8 cellular contexts compared by ENCODE assay signal in genomic region chr19:44653977-44654784, GRCh38. TPM values are rescaled to one million over a fixed set of nuclear protein-coding genes. Genes with fewer than 3 reads are reported as not detected.
DNase-seq lines count a peak whose midpoint lies in the region; ATAC-seq and TF ChIP-seq lines count a peak whose summit lies in the region.

No MANE protein-coding gene starts in this region.

- WGBS in lung, 2 donors, result 42 to 46% methylated on average over 16 of the region's 16 CpGs

- H3K4me3 ChIP-seq in BJ (ENCODE audit: low read depth, low read length) (no peak overlapping the region), choroid plexus epithelial cell (ENCODE audit: low read depth, low read length) (no peak overlapping the region), lung (no peak overlapping the region)

- CTCF ChIA-PET in BJ (lab: Yijun Ruan, JAX), result interaction anchor here (0.6 to 4.1 kb wide), 15 partner anchors 9 to 154 kb away, joined by 3 to 31 read pairs (median 4); partner anchors contain the start of gene ZNF180

- ATAC-seq in GM19397 (IDR thresholded peaks at IDR 0.05; ENCODE audit: unreplicated experiment), result peak; percentile 79
- ATAC-seq in activated CD4-positive, CD25-positive, alpha-beta regulatory T cell treated with anti-CD3 and anti-CD28 coated beads, Interleukin-2, amount 50 U/mL, for 24 hours, result peak; percentile 83 to 88
- ATAC-seq in lung (ENCODE audit: insufficient read depth, low FRiP score), result peak; percentile 74

- POLR2A ChIA-PET in BJ (lab: Charles Lee), result no interaction called here

- H3K27me3 ChIP-seq in BJ (ENCODE audit: control insufficient read depth, insufficient read depth, low read length) (no peaks in the 10 kb centered on the region), lung (ENCODE audit: control insufficient read depth, insufficient read depth) (no peaks in the 10 kb centered on the region)

- no peaks in the 10 kb centered on the region for H3K36me3 Mint-ChIP-seq in IgD-negative memory B cell

- TF ChIP-seq CTCF in BJ (IDR thresholded peaks at IDR 0.05; ENCODE audit: insufficient read depth, low read depth, low read length) (peak; percentile 50), choroid plexus epithelial cell (conservative IDR thresholded peaks at IDR 0.05; ENCODE audit: low read depth, low read length) (peak; percentile 63), lung (IDR thresholded peaks at IDR 0.05; ENCODE audit: control extremely low read depth, extremely low read depth) (peak; percentile 70)

- H3K27ac Mint-ChIP-seq in IgD-negative memory B cell, result peak overlapping the region in 2 of 3 donors; percentile 25 to 62

- peak overlapping the region in 2 of 4 donors; percentile 57 to 61 for H3K4me3 Mint-ChIP-seq in IgD-negative memory B cell

- H3K36me3 ChIP-seq in BJ (ENCODE audit: control insufficient read depth, insufficient read depth, low read length), result peaks cover 42% of the 10 kb centered on the region
- H3K36me3 ChIP-seq in lung (ENCODE audit: control insufficient read depth in 2 of 2, insufficient read depth in 2 of 2, low read length in 2 of 2), result peaks cover 41 to 55% of the 10 kb centered on the region in 2 donors

- H3K9me3 ChIP-seq in lung (ENCODE audit: control insufficient read depth in 2 of 2, insufficient read depth in 1 of 2, low read length in 1 of 2), result no peaks in the 10 kb centered on the region

- H3K4me1 ChIP-seq in lung (ENCODE audit: control insufficient read depth in 2 of 2, insufficient read depth in 2 of 2, low read length in 2 of 2), result peaks cover 0 to 4% of the 10 kb centered on the region in 2 donors

- no peaks in the 10 kb centered on the region for H3K27me3 Mint-ChIP-seq in IgD-negative memory B cell

- DNase-seq in BJ (ENCODE audit: low read depth), result no peak
- DNase-seq in choroid plexus epithelial cell (ENCODE audit: low read depth), result peak; percentile 63
- DNase-seq in lung (ENCODE audit: low spot score), result peak; percentile 79
- DNase-seq in stimulated activated CD8-positive, alpha-beta memory T cell treated with anti-CD3 and anti-CD28 coated beads, Interleukin-4, amount 100 ng/mL, for 24 hours (ENCODE audit: low read depth), result peak; percentile 50
- no peak for DNase-seq in NCI-H446 (lab: John Stamatoyannopoulos, UW)

- H3K4me1 Mint-ChIP-seq in IgD-negative memory B cell, result peaks cover 7 to 12% (median 9%) of the 10 kb centered on the region in 3 donors

- H3K9me3 Mint-ChIP-seq in IgD-negative memory B cell, result no peaks in the 10 kb centered on the region

- H3K27ac ChIP-seq in lung (ENCODE audit: low read depth in 1 of 2, low read length in 1 of 2), result no peak overlapping the region

RNA-seq across cellular contexts. Expression of gene PVR, which starts 10.5 kb away (rescaled TPM):
- polyA plus RNA-seq in BJ (2011; rRNA removed) (84.4 and 129 TPM in 2 replicates), IgD-negative memory B cell (not detected), lung (10 to 100 TPM; 26.4 to 51.6 TPM)
- polyA minus RNA-seq in BJ (2011; rRNA and poly(A)+ RNA removed), result 77.2 and 104 TPM in 2 replicates
- total RNA-seq in lung, result 10 to 100 TPM; 26.5 to 46.4 TPM

RNA-seq across cellular contexts. Expression of gene CEACAM19, which starts 17.1 kb away (rescaled TPM):
- polyA plus RNA-seq in BJ (2011; rRNA removed) (6.1 and 8.9 TPM in 2 replicates), IgD-negative memory B cell (not detected), lung (1 to 10 TPM; 4.7 to 8.3 TPM)
- 3.9 and 6.2 TPM in 2 replicates for polyA minus RNA-seq in BJ (2011; rRNA and poly(A)+ RNA removed)
- 1 to 10 TPM; 2.3 to 4.1 TPM for total RNA-seq in lung

RNA-seq across cellular contexts. Expression of gene IGSF23, which starts 40.8 kb away (rescaled TPM):
- polyA plus RNA-seq in BJ (2011; rRNA removed) (0.21 and 0.51 TPM in 2 replicates), IgD-negative memory B cell (not detected), lung (not detected)
- polyA minus RNA-seq in BJ (2011; rRNA and poly(A)+ RNA removed), result 0.28 TPM in 1 of 2 replicates, not detected in the other
- not detected for total RNA-seq in lung

RNA-seq across cellular contexts. Expression of gene CEACAM16, which starts 44.8 kb away (rescaled TPM):
- polyA plus RNA-seq in BJ (2011; rRNA removed) (not detected in 2 replicates), IgD-negative memory B cell (not detected), lung (not detected)
- not detected in 2 replicates for polyA minus RNA-seq in BJ (2011; rRNA and poly(A)+ RNA removed)
- total RNA-seq in lung, result under 1 TPM in 1 of 2 donors, not detected in 1; 0.26 TPM

Comparison
In these comparisons a context has a peak if more than half of its experiments do, and no peak if none do; other contexts are left out.
1. DNase-seq: peak in choroid plexus epithelial cell (single experiment), lung (single experiment) and stimulated activated CD8-positive, alpha-beta memory T cell treated with anti-CD3 and anti-CD28 coated beads, Interleukin-4, amount 100 ng/mL, for 24 hours (single experiment); none in BJ (single experiment) and NCI-H446 (0 of 2).
2. RNA of gene PVR, which starts 10.5 kb away (polyA plus RNA-seq): 84.4 to 129 TPM in BJ and 26.4 to 51.6 TPM in lung; not detected in IgD-negative memory B cell (single experiment); every median in the first group is over 10 times any median in the second.
3. Peak in every context shown above with its lines, with median percentiles within 50 percentile points of each other: CTCF ChIP-seq and ATAC-seq.